Comparison of ENCODE assay signal across 24 cellular contexts in genomic region chr14:90458536-90458935, GRCh38.
"Had no signal": no experiment of that assay in that cellular context is flagged by ENCODE, and none has a peak within 500 bp of the region (broad histone marks: within the 10 kb centered on the region; RNA-seq: fewer than 3 reads in every experiment).

No MANE protein-coding gene starts in this region.

- H3K9me3 Mint-ChIP-seq: activated CD4-positive, alpha-beta memory T cell treated with anti-CD3 and anti-CD28 coated beads for 36 hours; activated CD4-positive, alpha-beta T cell treated with anti-CD3 and anti-CD28 coated beads, Interleukin-2, amount 10 ng/mL, durations not matched to agents 7 days and 5 days; activated naive CD4-positive, alpha-beta T cell treated with anti-CD3 and anti-CD28 coated beads, Interleukin-2, amount 50 U/mL, for 72 hours; activated naive CD8-positive, alpha-beta T cell treated with anti-CD3 and anti-CD28 coated beads, Interleukin-2, amount 50 U/mL, for 24 hours; activated T-cell treated with anti-CD3 and anti-CD28 coated beads, Interleukin-2, amount 50 U/mL, for 4 hours; central memory CD8-positive, alpha-beta T cell; T-cell had no signal

- H3K4me3 Mint-ChIP-seq: activated CD4-positive, alpha-beta memory T cell treated with anti-CD3 and anti-CD28 coated beads for 36 hours; activated CD4-positive, alpha-beta T cell treated with anti-CD3 and anti-CD28 coated beads, Interleukin-2, amount 10 ng/mL, durations not matched to agents 7 days and 5 days; activated naive CD8-positive, alpha-beta T cell treated with anti-CD3 and anti-CD28 coated beads, Interleukin-2, amount 50 U/mL, for 24 hours; activated T-cell treated with anti-CD3 and anti-CD28 coated beads, Interleukin-2, amount 50 U/mL, for 4 hours; central memory CD8-positive, alpha-beta T cell; T-cell had no signal

- H3K9me3 ChIP-seq: ascending aorta, body of pancreas had no signal

- H3K4me1 Mint-ChIP-seq: activated CD4-positive, alpha-beta T cell treated with anti-CD3 and anti-CD28 coated beads, Interleukin-2, amount 10 ng/mL, durations not matched to agents 7 days and 5 days; activated naive CD8-positive, alpha-beta T cell treated with anti-CD3 and anti-CD28 coated beads, Interleukin-2, amount 50 U/mL, for 24 hours; central memory CD8-positive, alpha-beta T cell had no signal

- H3K27ac Mint-ChIP-seq: activated CD4-positive, alpha-beta memory T cell treated with anti-CD3 and anti-CD28 coated beads for 36 hours; activated CD4-positive, alpha-beta T cell treated with anti-CD3 and anti-CD28 coated beads, Interleukin-2, amount 10 ng/mL, durations not matched to agents 7 days and 5 days; activated naive CD4-positive, alpha-beta T cell treated with anti-CD3 and anti-CD28 coated beads, Interleukin-2, amount 50 U/mL, for 72 hours; activated naive CD8-positive, alpha-beta T cell treated with anti-CD3 and anti-CD28 coated beads, Interleukin-2, amount 50 U/mL, for 24 hours; T-cell had no signal

- H3K27me3 ChIP-seq: ascending aorta, body of pancreas had no signal

- H3K4me3 ChIP-seq: ascending aorta, body of pancreas, K562, PC-9 had no signal

- H3K36me3 Mint-ChIP-seq: activated CD4-positive, alpha-beta memory T cell treated with anti-CD3 and anti-CD28 coated beads for 36 hours; activated naive CD4-positive, alpha-beta T cell treated with anti-CD3 and anti-CD28 coated beads, Interleukin-2, amount 50 U/mL, for 72 hours; T-cell had no signal

- H3K4me1 ChIP-seq: ascending aorta had no signal

- DNase-seq: activated CD4-positive, alpha-beta memory T cell treated with anti-CD3 and anti-CD28 coated beads for 36 hours; activated CD4-positive, alpha-beta T cell treated with anti-CD3 and anti-CD28 coated beads, Interleukin-2, amount 10 ng/mL, durations not matched to agents 7 days and 5 days; activated CD4-positive, CD25-positive, alpha-beta regulatory T cell; activated CD8-positive, alpha-beta memory T cell treated with anti-CD3 and anti-CD28 coated beads for 24 hours; activated effector memory CD4-positive, alpha-beta T cell treated with anti-CD3 and anti-CD28 coated beads, Interleukin-2, amount 50 U/mL, for 16 hours; activated naive CD4-positive, alpha-beta T cell treated with Interleukin-2 at 50 U/mL for 16 hours; activated naive CD8-positive, alpha-beta T cell treated with anti-CD3 and anti-CD28 coated beads, Interleukin-2, amount 50 U/mL, for 24 hours; activated T-cell treated with anti-CD3 and anti-CD28 coated beads, Interleukin-2, amount 50 U/mL, for 4 hours; amniotic stem cell; body of pancreas; Kasumi-1; NCI-H1694 treated with DMSO at 0.1 percent for 48 hours; NCI-H2029 treated with DMSO at 0.1 percent for 48 hours; NCI-H345; NCI-H526 treated with DMSO at 0.1 percent for 48 hours; PC-9; SIG-M5; T-cell; T-helper 2 cell; T1000 had no signal

- H3K27ac ChIP-seq: ascending aorta, body of pancreas, PC-9 had no signal

- ATAC-seq: activated naive CD4-positive, alpha-beta T cell treated with anti-CD3 and anti-CD28 coated beads, Interleukin-2, amount 50 U/mL, for 72 hours; activated naive CD8-positive, alpha-beta T cell treated with anti-CD3 and anti-CD28 coated beads, Interleukin-2, amount 50 U/mL, for 24 hours; activated T-cell treated with anti-CD3 and anti-CD28 coated beads, Interleukin-2, amount 50 U/mL, for 4 hours; body of pancreas; K562; T-cell had no signal

- H3K36me3 ChIP-seq: ascending aorta had no signal

- H3K27me3 Mint-ChIP-seq: activated CD4-positive, alpha-beta memory T cell treated with anti-CD3 and anti-CD28 coated beads for 36 hours; T-cell had no signal
